In the genomic region with DNA sequence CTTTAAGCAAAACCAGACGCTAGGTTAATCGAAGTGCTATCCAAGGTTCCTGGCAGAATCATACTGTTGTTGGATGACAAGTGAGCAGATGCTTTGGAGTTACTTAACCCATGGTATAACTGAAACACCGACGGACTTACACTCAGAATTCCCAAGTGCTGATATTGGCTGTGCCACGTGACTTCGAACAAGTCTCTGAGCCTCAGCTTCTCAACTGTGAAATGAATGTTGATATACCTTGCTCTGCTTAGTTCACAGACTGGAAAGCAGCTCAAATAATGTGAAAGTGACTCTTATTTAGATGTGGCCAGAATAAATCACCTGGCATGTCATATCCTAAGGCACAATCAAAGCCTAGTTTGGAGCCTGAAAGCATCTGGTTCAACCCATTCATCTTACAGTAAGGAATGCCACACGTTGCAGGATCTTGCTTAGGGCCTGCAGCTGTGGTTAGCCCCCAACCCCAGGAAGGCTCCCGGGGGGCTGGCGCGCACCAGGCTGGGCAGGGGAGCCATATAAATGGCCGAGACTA, we compare ENCODE assay signal across 9 cellular contexts. TPM values are rescaled to one million over a fixed set of nuclear protein-coding genes. Genes with fewer than 3 reads are reported as not detected.
A peak's percentile ranks its signal among the peaks of the same experiment; 100 is the strongest.
DNase-seq lines count a peak whose midpoint lies in the region; ATAC-seq, FAIRE-seq and TF ChIP-seq lines count a peak whose summit lies in the region.
"Had no signal": no experiment of that assay in that cellular context is flagged by ENCODE, and none has a peak within 500 bp of the region (broad histone marks: within the 10 kb centered on the region; RNA-seq: fewer than 3 reads in every experiment).

No MANE protein-coding gene starts in this region.

- H3K4me3 ChIP-seq in heart right ventricle (peak overlapping the region; percentile 47 to 99 (median 84)), astrocyte (ENCODE audit: insufficient read depth, low read depth, low read length) (peak overlapping the region; percentile 83), lower leg skin (ENCODE audit: low read depth, poor library complexity, severe bottlenecking) (peak overlapping the region; percentile 91), uterus (peak overlapping the region; percentile 49 to 81)

- H3K27ac Mint-ChIP-seq in astrocyte (ENCODE audit: unreplicated experiment) = no peak overlapping the region

- H3K36me3 ChIP-seq in heart right ventricle = peaks cover 0 to 37% (median 4%) of the 10 kb centered on the region in 9 donors
- H3K36me3 ChIP-seq in astrocyte (ENCODE audit: insufficient read depth, low read length) = peaks cover 12% of the 10 kb centered on the region
- H3K36me3 ChIP-seq in uterus = no peaks in the 10 kb centered on the region

- H3K27ac ChIP-seq in heart right ventricle (peak overlapping the region in 8 of 10 donors; percentile 64 to 87 (median 78)), astrocyte (ENCODE audit: low read depth, low read length) (no peak overlapping the region), uterus (peak overlapping the region; percentile 48 to 79)

- TF ChIP-seq POLR2A in lower leg skin (IDR thresholded peaks at IDR 0.05) (no peak), uterus (IDR thresholded peaks at IDR 0.05) (no peak)

- H2AFZ ChIP-seq in astrocyte (ENCODE audit: low read depth, low read length) = peak overlapping the region; percentile 99

- H3K79me2 ChIP-seq in astrocyte (ENCODE audit: insufficient read depth, low read length) = peaks cover 46% of the 10 kb centered on the region

- H3K9me3 ChIP-seq in heart right ventricle (no peaks in the 10 kb centered on the region), astrocyte (ENCODE audit: insufficient read depth, low read depth, low read length) (no peaks in the 10 kb centered on the region), uterus (no peaks in the 10 kb centered on the region)

- H3K36me3 Mint-ChIP-seq in astrocyte (ENCODE audit: low read depth, unreplicated experiment) = peaks cover 2% of the 10 kb centered on the region

- H3K27me3 ChIP-seq in heart right ventricle = no peaks in the 10 kb centered on the region
- no peaks in the 10 kb centered on the region for H3K27me3 ChIP-seq in astrocyte (ENCODE audit: insufficient read depth, low read length)
- no peaks in the 10 kb centered on the region for H3K27me3 ChIP-seq in uterus

- no peak for DNase-seq in heart right ventricle
- DNase-seq in left ventricle myocardium superior = no peak
- DNase-seq in astrocyte (ENCODE audit: low read depth) = no peak
- DNase-seq in lower leg skin (ENCODE audit: low spot score in 2 of 2) = no peak
- DNase-seq in uterus = no peak
- DNase-seq in NCI-H1436 treated with DMSO at 0.1 percent for 48 hours (lab: John Stamatoyannopoulos, UW) = no peak
- DNase-seq in cerebellum (ENCODE audit: low spot score) = no peak

- H3K9me3 Mint-ChIP-seq in astrocyte (ENCODE audit: unreplicated experiment) = no peaks in the 10 kb centered on the region

- no peak for FAIRE-seq in astrocyte (lab: Jason Lieb, UNC)
- FAIRE-seq: colon had no signal

- TF ChIP-seq CTCF in heart right ventricle (IDR thresholded peaks at IDR 0.05) (no peak), astrocyte (IDR thresholded peaks at IDR 0.05; ENCODE audit: insufficient read depth, low read depth, low read length) (no peak), lower leg skin (IDR thresholded peaks at IDR 0.05) (no peak), uterus (IDR thresholded peaks at IDR 0.05) (no peak)

- H3K27me3 Mint-ChIP-seq in astrocyte (ENCODE audit: low read depth, unreplicated experiment) = no peaks in the 10 kb centered on the region

- peak overlapping the region; percentile 96 for H3K4me2 ChIP-seq in astrocyte (ENCODE audit: low read length)

- H4K20me1 ChIP-seq in astrocyte (ENCODE audit: insufficient read depth, low read length) = peaks cover 13% of the 10 kb centered on the region

- H3K4me1 ChIP-seq in heart right ventricle (peaks cover 0 to 41% (median 27%) of the 10 kb centered on the region in 9 donors), astrocyte (ENCODE audit: insufficient read depth, low read length) (peaks cover 14% of the 10 kb centered on the region), uterus (peaks cover 0 to 8% of the 10 kb centered on the region in 2 donors)

- ATAC-seq in heart right ventricle = no peak
- ATAC-seq in left ventricle myocardium superior = no peak
- no peak for ATAC-seq in GM21619 (IDR thresholded peaks at IDR 0.05; ENCODE audit: unreplicated experiment)

- H3K4me1 Mint-ChIP-seq in astrocyte (ENCODE audit: low read depth, unreplicated experiment) = peaks cover 5% of the 10 kb centered on the region

- H3K9ac ChIP-seq in astrocyte (ENCODE audit: low read length) = peak overlapping the region; percentile 87

- WGBS in heart right ventricle, 2 donors = 12 to 14% methylated on average over 11 of the region's 11 CpGs
- WGBS in lower leg skin, 2 donors = 15 to 20% methylated on average over 11 of the region's 11 CpGs

- intact Hi-C loops in heart right ventricle (cut with DNase I) = loop anchor here in 2 of 10 donors (5.0 kb wide), 2 partner anchors 75 to 80 kb away; partner anchors contain the start of gene CNOT8 (in 1 of the 2)
- intact Hi-C loops in left ventricle myocardium superior (cut with micrococcal nuclease) = no loop called here
- intact Hi-C loops in lower leg skin (cut with DNase I; ENCODE audit: low total_unique reads) = no loop called here
- intact Hi-C loops in uterus (cut with DNase I; ENCODE audit: low total_unique reads) = loop anchor here (10.0 kb wide), 1 partner anchor 182 kb away; the partner anchor contains the start of gene LARP1

- peak overlapping the region; percentile 92 for H3K4me3 Mint-ChIP-seq in astrocyte (ENCODE audit: unreplicated experiment)

RNA-seq across cellular contexts. Expression of gene GEMIN5, which starts 0.8 kb away (rescaled TPM):
- 10 to 100 TPM; 12.7 to 18.5 (median 16.0) TPM for total RNA-seq in heart right ventricle
- polyA plus RNA-seq in heart right ventricle = 1 to 10 TPM; 4.1 to 5.3 TPM
- total RNA-seq in left ventricle myocardium superior = 14.9 TPM
- 13.8 and 14.8 TPM in 2 replicates for total RNA-seq in astrocyte
- total RNA-seq in lower leg skin = 10 to 100 TPM; 16.7 to 20.5 (median 18.9) TPM
- total RNA-seq in uterus = 10 to 100 TPM in 3 of 4 donors, 1 to 10 TPM in 1; 10.0 to 26.5 (median 19.3) TPM
- total RNA-seq in cerebellum = 18.1 TPM

RNA-seq across cellular contexts. Expression of gene MRPL22, which starts 3.6 kb away (rescaled TPM):
- total RNA-seq in heart right ventricle (10 to 100 TPM; 57.1 to 85.3 (median 70.5) TPM), left ventricle myocardium superior (79.1 TPM), astrocyte (41.7 and 49.1 TPM in 2 replicates), lower leg skin (10 to 100 TPM; 19.1 to 24.4 (median 22.2) TPM), uterus (10 to 100 TPM; 12.6 to 39.2 (median 22.7) TPM), cerebellum (24.2 TPM)
- polyA plus RNA-seq in heart right ventricle = 100 to 1,000 TPM; 106 to 109 TPM
